In the genomic region with DNA sequence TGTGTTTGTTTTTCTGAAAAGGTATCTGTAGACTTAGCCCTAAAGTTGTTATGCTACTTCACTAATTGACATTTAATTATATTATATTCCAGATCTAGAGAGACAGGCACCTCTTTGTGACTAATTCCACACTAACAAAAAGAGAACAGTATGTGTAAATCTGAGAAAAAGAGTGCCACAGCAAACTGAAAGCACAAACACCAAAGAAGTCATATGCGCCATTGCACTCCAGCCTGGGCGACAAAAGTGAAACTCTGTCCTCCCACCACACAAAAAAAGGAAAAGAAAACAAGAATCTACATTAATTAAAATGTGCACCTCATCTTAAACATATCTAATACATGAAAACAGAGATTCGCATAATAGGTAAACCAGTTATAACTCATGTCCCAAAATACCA, we compare ENCODE assay signal across 20 cellular contexts. TPM values are rescaled to one million over a fixed set of nuclear protein-coding genes. Genes with fewer than 3 reads are reported as not detected.
A peak's percentile ranks its signal among the peaks of the same experiment; 100 is the strongest.
DNase-seq lines count a peak whose midpoint lies in the region; ATAC-seq, FAIRE-seq and TF ChIP-seq lines count a peak whose summit lies in the region.
"Had no signal": no experiment of that assay in that cellular context is flagged by ENCODE, and none has a peak within 500 bp of the region (broad histone marks: within the 10 kb centered on the region; RNA-seq: fewer than 3 reads in every experiment).

No MANE protein-coding gene starts in this region.

- CTCF ChIA-PET in activated CD8-positive, alpha-beta T cell treated with anti-CD3 and anti-CD28 coated beads for 36 hours (lab: Charles Lee), result interaction anchor here (1.0 kb wide), 1 partner anchor 254 kb away, joined by 6 read pairs; no protein-coding TSS in a partner anchor
- CTCF ChIA-PET in activated CD8-positive, alpha-beta T cell treated with anti-CD3 and anti-CD28 coated beads, Interleukin-2, amount 10 ng/mL, durations not matched to agents 7 days and 5 days (lab: Charles Lee), result no interaction called here
- CTCF ChIA-PET in HepG2 (lab: Yijun Ruan, JAX; ENCODE audit: low intra/inter-chr PET ratio, low total read pairs), result no interaction called here

- no peak for TF ChIP-seq RAD21 in HepG2 (CRISPR knock-in tag; IDR thresholded peaks at IDR 0.05)

- no peaks in the 10 kb centered on the region for H3K9me3 ChIP-seq in HepG2 (ENCODE audit: low read length)
- H3K9me3 ChIP-seq: A549, colonic mucosa, pancreas, sigmoid colon, testis had no signal

- TF ChIP-seq CTCF in activated CD8-positive, alpha-beta T cell treated with anti-CD3 and anti-CD28 coated beads for 36 hours (IDR thresholded peaks at IDR 0.05), result no peak
- TF ChIP-seq CTCF in coronary artery (IDR thresholded peaks at IDR 0.05) (no peak), HepG2 (CRISPR knock-in tag; IDR thresholded peaks at IDR 0.05) (no peak)

- H3K27me3 ChIP-seq in HepG2 (ENCODE audit: control insufficient read depth in 1 of 2, insufficient read depth in 2 of 2, low read length in 2 of 2), result no peaks in the 10 kb centered on the region
- H3K27me3 ChIP-seq: brain microvascular endothelial cell, colonic mucosa, pancreas, sigmoid colon, testis had no signal

- no peak overlapping the region for H3K4me2 ChIP-seq in HepG2 (ENCODE audit: low read depth, low read length)
- H3K4me2 ChIP-seq: A549 had no signal

- H3K79me2 ChIP-seq in HepG2 (ENCODE audit: insufficient read depth, low read length), result no peaks in the 10 kb centered on the region

- no peaks in the 10 kb centered on the region; the same call in 1 of the 2 replicates for H3K4me1 ChIP-seq in HepG2 (ENCODE audit: insufficient read depth, low read length)
- H3K4me1 ChIP-seq: A549, colonic mucosa, pancreas, testis had no signal

- POLR2A ChIA-PET in activated CD8-positive, alpha-beta T cell treated with anti-CD3 and anti-CD28 coated beads for 36 hours (lab: Charles Lee), result no interaction called here
- POLR2A ChIA-PET in activated CD8-positive, alpha-beta T cell treated with anti-CD3 and anti-CD28 coated beads, Interleukin-2, amount 10 ng/mL, durations not matched to agents 7 days and 5 days (lab: Charles Lee), result no interaction called here
- POLR2A ChIA-PET in HepG2 (lab: Yijun Ruan, JAX), result no interaction called here

- WGBS in HepG2 (ENCODE audit: low lambda C conversion rate), result 97% methylated on average over 3 of the region's 3 CpGs

- H3K27ac Mint-ChIP-seq in activated CD8-positive, alpha-beta T cell treated with anti-CD3 and anti-CD28 coated beads for 36 hours, result peak overlapping the region; percentile 55
- no peak overlapping the region for H3K27ac Mint-ChIP-seq in activated CD8-positive, alpha-beta T cell treated with anti-CD3 and anti-CD28 coated beads, Interleukin-2, amount 10 ng/mL, durations not matched to agents 7 days and 5 days
- peak overlapping the region; percentile 3 for H3K27ac Mint-ChIP-seq in activated T-cell treated with anti-CD3 and anti-CD28 coated beads, Interleukin-2, amount 50 U/mL, for 72 hours
- H3K27ac Mint-ChIP-seq: memory B cell had no signal

- no peak overlapping the region for H2AFZ ChIP-seq in HepG2 (ENCODE audit: low read length)

- H3K9ac ChIP-seq in HepG2 (ENCODE audit: insufficient read depth, low read depth, low read length), result no peak overlapping the region

- ATAC-seq in activated CD8-positive, alpha-beta T cell treated with anti-CD3 and anti-CD28 coated beads for 36 hours, result no peak
- no peak for ATAC-seq in activated CD8-positive, alpha-beta T cell treated with anti-CD3 and anti-CD28 coated beads, Interleukin-2, amount 10 ng/mL, durations not matched to agents 7 days and 5 days
- peak; percentile 32 to 33 for ATAC-seq in activated T-cell treated with anti-CD3 and anti-CD28 coated beads, Interleukin-2, amount 50 U/mL, for 72 hours (replicated peaks in 1 of 2)
- no peak for ATAC-seq in HepG2
- ATAC-seq: A549; HCT116; naive thymus-derived CD8-positive, alpha-beta T cell; pancreas had no signal

- peak; percentile 74 for FAIRE-seq in GM18507 (lab: Jason Lieb, UNC)
- no peak for FAIRE-seq in HepG2 (lab: Jason Lieb, UNC)
- FAIRE-seq: A549, pancreas had no signal

- H3K4me1 Mint-ChIP-seq in activated CD8-positive, alpha-beta T cell treated with anti-CD3 and anti-CD28 coated beads for 36 hours (ENCODE audit: low read depth), result peaks cover 22% of the 10 kb centered on the region
- peaks cover 12% of the 10 kb centered on the region for H3K4me1 Mint-ChIP-seq in activated CD8-positive, alpha-beta T cell treated with anti-CD3 and anti-CD28 coated beads, Interleukin-2, amount 10 ng/mL, durations not matched to agents 7 days and 5 days (ENCODE audit: low read depth)
- peaks cover 31% of the 10 kb centered on the region for H3K4me1 Mint-ChIP-seq in activated T-cell treated with anti-CD3 and anti-CD28 coated beads, Interleukin-2, amount 50 U/mL, for 72 hours (ENCODE audit: low read depth)

- no peak overlapping the region for H3K4me3 Mint-ChIP-seq in activated CD8-positive, alpha-beta T cell treated with anti-CD3 and anti-CD28 coated beads for 36 hours
- H3K4me3 Mint-ChIP-seq in activated CD8-positive, alpha-beta T cell treated with anti-CD3 and anti-CD28 coated beads, Interleukin-2, amount 10 ng/mL, durations not matched to agents 7 days and 5 days, result no peak overlapping the region
- H3K4me3 Mint-ChIP-seq in activated T-cell treated with anti-CD3 and anti-CD28 coated beads, Interleukin-2, amount 50 U/mL, for 72 hours, result peak overlapping the region; percentile 42
- H3K4me3 Mint-ChIP-seq: memory B cell; naive thymus-derived CD8-positive, alpha-beta T cell had no signal

- DNase-seq in activated CD8-positive, alpha-beta T cell treated with anti-CD3 and anti-CD28 coated beads for 36 hours, result peak; percentile 54
- DNase-seq in activated CD8-positive, alpha-beta T cell treated with anti-CD3 and anti-CD28 coated beads, Interleukin-2, amount 10 ng/mL, durations not matched to agents 7 days and 5 days, result no peak
- DNase-seq in GM18507 (ENCODE audit: extremely low spot score, insufficient read length, low read depth) (no peak), coronary artery (ENCODE audit: low spot score) (no peak), HepG2 (ENCODE audit: low spot score) (no peak)
- DNase-seq in activated T-cell treated with anti-CD3 and anti-CD28 coated beads, Interleukin-2, amount 50 U/mL, for 72 hours, result peak; percentile 52
- DNase-seq in stimulated activated CD4-positive, alpha-beta T cell treated with anti-CD3 and anti-CD28 coated beads, Interleukin-15, amount 100 ng/mL, for 48 hours (ENCODE audit: low read depth in 2 of 2), result peak; percentile 6 to 18
- no peak for DNase-seq in effector CD8-positive, alpha-beta T cell (lab: John Stamatoyannopoulos, UW)
- DNase-seq: brain microvascular endothelial cell; colonic mucosa; naive thymus-derived CD8-positive, alpha-beta T cell; NCI-H1417; NCI-H526; pancreas; SHP77; sigmoid colon; testis had no signal

- TF ChIP-seq POLR2A in HepG2 (IDR thresholded peaks at IDR 0.05; ENCODE audit: insufficient read depth in 1 of 2, low read depth in 2 of 2, low read length in 2 of 2), result no peak

- no peaks in the 10 kb centered on the region for H3K9me3 Mint-ChIP-seq in activated CD8-positive, alpha-beta T cell treated with anti-CD3 and anti-CD28 coated beads for 36 hours
- no peaks in the 10 kb centered on the region for H3K9me3 Mint-ChIP-seq in activated CD8-positive, alpha-beta T cell treated with anti-CD3 and anti-CD28 coated beads, Interleukin-2, amount 10 ng/mL, durations not matched to agents 7 days and 5 days (ENCODE audit: insufficient read depth)
- no peaks in the 10 kb centered on the region for H3K9me3 Mint-ChIP-seq in activated T-cell treated with anti-CD3 and anti-CD28 coated beads, Interleukin-2, amount 50 U/mL, for 72 hours
- H3K9me3 Mint-ChIP-seq: memory B cell; naive thymus-derived CD8-positive, alpha-beta T cell had no signal

- no peaks in the 10 kb centered on the region for H4K20me1 ChIP-seq in HepG2 (ENCODE audit: insufficient read depth, low read length)

- H3K36me3 ChIP-seq in HepG2 (replicated peaks in 1 of 2; ENCODE audit: control insufficient read depth in 1 of 2, insufficient read depth in 2 of 2, low read length in 2 of 2), result no peaks in the 10 kb centered on the region
- H3K36me3 ChIP-seq: colonic mucosa, pancreas had no signal

- no peaks in the 10 kb centered on the region for H3K27me3 Mint-ChIP-seq in activated CD8-positive, alpha-beta T cell treated with anti-CD3 and anti-CD28 coated beads for 36 hours
- no peaks in the 10 kb centered on the region for H3K27me3 Mint-ChIP-seq in activated CD8-positive, alpha-beta T cell treated with anti-CD3 and anti-CD28 coated beads, Interleukin-2, amount 10 ng/mL, durations not matched to agents 7 days and 5 days (ENCODE audit: low read depth)
- no peaks in the 10 kb centered on the region for H3K27me3 Mint-ChIP-seq in activated T-cell treated with anti-CD3 and anti-CD28 coated beads, Interleukin-2, amount 50 U/mL, for 72 hours (ENCODE audit: low read depth)
- H3K27me3 Mint-ChIP-seq: memory B cell; naive thymus-derived CD8-positive, alpha-beta T cell had no signal

- BruUV-seq in HepG2 (replicated peaks; lab: Mats Ljungman, UMichigan), result no TSS peak

- H3K27ac ChIP-seq in coronary artery (no peak overlapping the region), HepG2 (ENCODE audit: extremely low read length, insufficient read depth, low read length) (no peak overlapping the region)
- H3K27ac ChIP-seq: A549, brain microvascular endothelial cell, colonic mucosa, pancreas, sigmoid colon, testis had no signal

- TF ChIP-seq EP300 in HepG2 (IDR thresholded peaks at IDR 0.05; ENCODE audit: low read depth in 2 of 2, low read length in 2 of 2), result no peak
- TF ChIP-seq EP300 in HepG2 (CRISPR knock-in tag; IDR thresholded peaks at IDR 0.05; ENCODE audit: borderline replicate concordance), result no peak

- H3K36me3 Mint-ChIP-seq in activated CD8-positive, alpha-beta T cell treated with anti-CD3 and anti-CD28 coated beads for 36 hours (ENCODE audit: low read depth), result peaks cover 2% of the 10 kb centered on the region
- peaks cover 8% of the 10 kb centered on the region for H3K36me3 Mint-ChIP-seq in activated CD8-positive, alpha-beta T cell treated with anti-CD3 and anti-CD28 coated beads, Interleukin-2, amount 10 ng/mL, durations not matched to agents 7 days and 5 days (ENCODE audit: low read depth)
- peaks cover 1 to 5% of the 10 kb centered on the region in 2 donors for H3K36me3 Mint-ChIP-seq in activated T-cell treated with anti-CD3 and anti-CD28 coated beads, Interleukin-2, amount 50 U/mL, for 72 hours (ENCODE audit: insufficient read depth in 2 of 2)
- H3K36me3 Mint-ChIP-seq: memory B cell had no signal

- H3K4me3 ChIP-seq in coronary artery, result no peak overlapping the region
- H3K4me3 ChIP-seq in HepG2 (replicated peaks in 1 of 3; ENCODE audit: insufficient read depth in 1 of 3, low read depth in 2 of 3, low read length in 3 of 3), result no peak overlapping the region
- H3K4me3 ChIP-seq: A549, colonic mucosa, pancreas, sigmoid colon, testis had no signal

- in situ Hi-C loops in HepG2 (cut with HindIII; ENCODE audit: extremely low pct_ligation_motif_present, low pct_unique_long_range_greater_than_20kb), result no loop called here

- intact Hi-C loops in activated CD8-positive, alpha-beta T cell treated with anti-CD3 and anti-CD28 coated beads for 36 hours (cut with micrococcal nuclease), result no loop called here
- intact Hi-C loops in HepG2 (cut with micrococcal nuclease; ENCODE audit: unreplicated experiment), result no loop called here

RNA-seq across cellular contexts. Expression of a gene that starts 4.4 kb away (rescaled TPM):
- total RNA-seq in activated CD8-positive, alpha-beta T cell treated with anti-CD3 and anti-CD28 coated beads for 36 hours, result 1 to 10 TPM; 9.2 to 9.6 TPM
- 10 to 100 TPM; 13.4 to 13.7 TPM for total RNA-seq in activated CD8-positive, alpha-beta T cell treated with anti-CD3 and anti-CD28 coated beads, Interleukin-2, amount 10 ng/mL, durations not matched to agents 7 days and 5 days
- 10 to 100 TPM; 30.6 to 33.4 TPM for total RNA-seq in activated T-cell treated with anti-CD3 and anti-CD28 coated beads, Interleukin-2, amount 50 U/mL, for 72 hours
- 4.8 and 5.4 TPM in 2 replicates for total RNA-seq in HepG2 (2016; rRNA removed; fragmentation: Illumina TruSeq; extraction: Trizol)
- 2.2 and 2.5 TPM in 2 replicates for total RNA-seq in HepG2 (2016; cell fraction: cytosol; rRNA removed; fragmentation: Illumina TruSeq; extraction: Trizol; ENCODE audit: low read depth)
- total RNA-seq in HepG2 (2016; cell fraction: insoluble cytoplasmic fraction; rRNA removed; fragmentation: Illumina TruSeq; extraction: Trizol), result 4.9 and 5.0 TPM in 2 replicates
- 4.9 and 5.0 TPM in 2 replicates for total RNA-seq in HepG2 (2016; cell fraction: membrane; rRNA removed; fragmentation: Illumina TruSeq; extraction: Trizol)
- total RNA-seq in HepG2 (2016; cell fraction: nucleus; rRNA removed; fragmentation: Illumina TruSeq; extraction: Trizol), result 4.3 and 4.8 TPM in 2 replicates
- 7.3 and 7.5 TPM in 2 replicates for polyA plus RNA-seq in HepG2 (2011; rRNA removed)
- polyA plus RNA-seq in HepG2 (2011; cell fraction: cytosol; rRNA removed), result 4.0 and 5.0 TPM in 2 replicates
- 6.5 and 9.9 TPM in 2 replicates for polyA plus RNA-seq in HepG2 (2011; cell fraction: nucleus; rRNA removed)
- 4.8 and 6.4 TPM in 2 replicates for polyA plus RNA-seq in HepG2 (2012)
- 0.69 and 1.1 TPM in 2 replicates for polyA plus RNA-seq in HepG2 (2016; cell fraction: cytosol; fragmentation: Illumina TruSeq; extraction: Trizol; ENCODE audit: low read depth)
- 5.5 TPM in 2 replicates for polyA plus RNA-seq in HepG2 (2016; cell fraction: insoluble cytoplasmic fraction; fragmentation: Illumina TruSeq; extraction: Trizol; ENCODE audit: low read depth)
- polyA plus RNA-seq in HepG2 (2016; cell fraction: membrane; fragmentation: Illumina TruSeq; extraction: Trizol; ENCODE audit: low read depth), result 2.9 and 3.9 TPM in 2 replicates
- polyA plus RNA-seq in HepG2 (2016; cell fraction: nucleus; fragmentation: Illumina TruSeq; extraction: Trizol; ENCODE audit: insufficient read depth, low read depth), result 12.1 and 14.0 TPM in 2 replicates
- polyA minus RNA-seq in HepG2 (2011; rRNA and poly(A)+ RNA removed; ENCODE audit: low replicate concordance), result 8.0 and 14.3 TPM in 2 replicates
- polyA minus RNA-seq in HepG2 (2011; cell fraction: cytosol; rRNA and poly(A)+ RNA removed), result 4.0 and 7.0 TPM in 2 replicates
- polyA minus RNA-seq in HepG2 (2011; cell fraction: nucleus; rRNA and poly(A)+ RNA removed), result 7.2 and 7.6 TPM in 2 replicates

RNA-seq across cellular contexts. Expression of a gene that starts 39.7 kb away (rescaled TPM):
- 10 to 100 TPM; 71.6 to 81.5 TPM for total RNA-seq in activated CD8-positive, alpha-beta T cell treated with anti-CD3 and anti-CD28 coated beads for 36 hours
- 10 to 100 TPM; 60.1 to 69.7 TPM for total RNA-seq in activated CD8-positive, alpha-beta T cell treated with anti-CD3 and anti-CD28 coated beads, Interleukin-2, amount 10 ng/mL, durations not matched to agents 7 days and 5 days
- total RNA-seq in activated T-cell treated with anti-CD3 and anti-CD28 coated beads, Interleukin-2, amount 50 U/mL, for 72 hours, result 100 to 1,000 TPM; 120 to 129 TPM
- total RNA-seq in HepG2 (2016; rRNA removed; fragmentation: Illumina TruSeq; extraction: Trizol), result 31.3 and 43.3 TPM in 2 replicates
- total RNA-seq in HepG2 (2016; cell fraction: cytosol; rRNA removed; fragmentation: Illumina TruSeq; extraction: Trizol; ENCODE audit: low read depth), result 38.9 and 41.9 TPM in 2 replicates
- total RNA-seq in HepG2 (2016; cell fraction: insoluble cytoplasmic fraction; rRNA removed; fragmentation: Illumina TruSeq; extraction: Trizol), result 30.1 and 43.5 TPM in 2 replicates
- total RNA-seq in HepG2 (2016; cell fraction: membrane; rRNA removed; fragmentation: Illumina TruSeq; extraction: Trizol), result 40.9 and 47.5 TPM in 2 replicates
- 60.1 and 72.7 TPM in 2 replicates for total RNA-seq in HepG2 (2016; cell fraction: nucleus; rRNA removed; fragmentation: Illumina TruSeq; extraction: Trizol)
- 81.5 and 87.7 TPM in 2 replicates for polyA plus RNA-seq in HepG2 (2011; rRNA removed)
- 67.1 and 81.9 TPM in 2 replicates for polyA plus RNA-seq in HepG2 (2011; cell fraction: cytosol; rRNA removed)
- 87.7 and 105 TPM in 2 replicates for polyA plus RNA-seq in HepG2 (2011; cell fraction: nucleus; rRNA removed)
- polyA plus RNA-seq in HepG2 (2012), result 69.6 and 72.9 TPM in 2 replicates
- polyA plus RNA-seq in HepG2 (2016; cell fraction: cytosol; fragmentation: Illumina TruSeq; extraction: Trizol; ENCODE audit: low read depth), result 16.7 and 17.0 TPM in 2 replicates
- 35.1 and 35.4 TPM in 2 replicates for polyA plus RNA-seq in HepG2 (2016; cell fraction: insoluble cytoplasmic fraction; fragmentation: Illumina TruSeq; extraction: Trizol; ENCODE audit: low read depth)
- polyA plus RNA-seq in HepG2 (2016; cell fraction: membrane; fragmentation: Illumina TruSeq; extraction: Trizol; ENCODE audit: low read depth), result 34.3 and 34.9 TPM in 2 replicates
- polyA plus RNA-seq in HepG2 (2016; cell fraction: nucleus; fragmentation: Illumina TruSeq; extraction: Trizol; ENCODE audit: insufficient read depth, low read depth), result 140 and 146 TPM in 2 replicates
- 91.2 and 186 TPM in 2 replicates for polyA minus RNA-seq in HepG2 (2011; rRNA and poly(A)+ RNA removed; ENCODE audit: low replicate concordance)
- polyA minus RNA-seq in HepG2 (2011; cell fraction: cytosol; rRNA and poly(A)+ RNA removed), result 27.8 and 37.3 TPM in 2 replicates
- 53.9 and 66.5 TPM in 2 replicates for polyA minus RNA-seq in HepG2 (2011; cell fraction: nucleus; rRNA and poly(A)+ RNA removed)

Comparison
In these comparisons a context has a peak if more than half of its experiments do, and no peak if none do; other contexts are left out.
1. DNase-seq: peak in activated CD8-positive, alpha-beta T cell treated with anti-CD3 and anti-CD28 coated beads for 36 hours (single experiment), activated T-cell treated with anti-CD3 and anti-CD28 coated beads, Interleukin-2, amount 50 U/mL, for 72 hours (2 of 2) and stimulated activated CD4-positive, alpha-beta T cell treated with anti-CD3 and anti-CD28 coated beads, Interleukin-15, amount 100 ng/mL, for 48 hours (2 of 2); none in activated CD8-positive, alpha-beta T cell treated with anti-CD3 and anti-CD28 coated beads, Interleukin-2, amount 10 ng/mL, durations not matched to agents 7 days and 5 days (single experiment), GM18507 (single experiment), effector CD8-positive, alpha-beta T cell (single experiment), coronary artery (single experiment) and HepG2 (single experiment).
2. ATAC-seq: peak in activated T-cell treated with anti-CD3 and anti-CD28 coated beads, Interleukin-2, amount 50 U/mL, for 72 hours (2 of 2); none in activated CD8-positive, alpha-beta T cell treated with anti-CD3 and anti-CD28 coated beads for 36 hours (single experiment), activated CD8-positive, alpha-beta T cell treated with anti-CD3 and anti-CD28 coated beads, Interleukin-2, amount 10 ng/mL, durations not matched to agents 7 days and 5 days (single experiment) and HepG2 (single experiment).
3. H3K4me3 Mint-ChIP-seq: peak in activated T-cell treated with anti-CD3 and anti-CD28 coated beads, Interleukin-2, amount 50 U/mL, for 72 hours (2 of 2); none in activated CD8-positive, alpha-beta T cell treated with anti-CD3 and anti-CD28 coated beads for 36 hours (single experiment) and activated CD8-positive, alpha-beta T cell treated with anti-CD3 and anti-CD28 coated beads, Interleukin-2, amount 10 ng/mL, durations not matched to agents 7 days and 5 days (single experiment).